In the genomic region with DNA sequence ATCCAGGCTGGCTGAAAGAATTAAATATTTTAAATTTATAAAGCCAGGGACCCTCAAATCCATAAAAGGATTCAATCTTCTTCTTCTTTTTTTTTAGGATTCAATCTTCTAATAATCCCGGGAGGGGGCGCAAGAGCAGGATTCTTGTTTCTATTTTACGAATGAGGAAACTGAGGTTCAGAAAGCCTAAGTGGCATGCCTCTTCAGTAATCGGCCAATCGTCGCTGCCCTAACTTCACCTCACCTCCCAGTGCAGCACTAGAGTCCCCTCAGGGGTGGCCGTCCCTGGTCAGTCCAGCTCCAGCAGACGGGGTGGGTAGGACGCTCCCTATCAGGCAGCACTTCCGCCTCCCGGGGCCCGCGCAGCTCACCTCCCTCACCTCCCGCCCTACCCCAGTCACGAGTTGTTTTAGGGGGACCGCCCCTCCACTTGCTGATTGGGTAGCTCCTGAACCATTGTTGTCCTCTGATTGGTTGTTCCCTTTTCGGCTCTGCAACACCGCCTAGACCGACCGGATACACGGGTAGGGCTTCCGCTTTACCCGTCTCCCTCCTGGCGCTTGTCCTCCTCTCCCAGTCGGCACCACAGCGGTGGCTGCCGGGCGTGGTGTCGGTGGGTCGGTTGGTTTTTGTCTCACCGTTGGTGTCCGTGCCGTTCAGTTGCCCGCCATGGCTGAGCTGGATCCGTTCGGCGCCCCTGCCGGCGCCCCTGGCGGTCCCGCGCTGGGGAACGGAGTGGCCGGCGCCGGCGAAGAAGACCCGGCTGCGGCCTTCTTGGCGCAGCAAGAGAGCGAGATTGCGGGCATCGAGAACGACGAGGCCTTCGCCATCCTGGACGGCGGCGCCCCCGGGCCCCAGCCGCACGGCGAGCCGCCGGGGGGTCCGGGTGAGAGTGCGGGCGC, we compare ENCODE assay signal across 8 cellular contexts. TPM values are rescaled to one million over a fixed set of nuclear protein-coding genes. Genes with fewer than 3 reads are reported as not detected.
DNase-seq lines count a peak whose midpoint lies in the region; TF ChIP-seq lines count a peak whose summit lies in the region.

Gene CLTA, plus strand, starts transcription at position 534 of the 902 bp plus-strand sequence. Its CDS starts 136 bp downstream, at position 670.

- peak within 1 kb of the TSS; percentile 88 to 94 (median 90) for H3K4me3 Mint-ChIP-seq in nephron
- peak within 1 kb of the TSS; percentile 92 for H3K4me3 Mint-ChIP-seq in stimulated activated naive CD8-positive, alpha-beta T cell treated with anti-CD3 and anti-CD28 coated beads, Interleukin-15, Interleukin-2, amounts not matched to agents 100 ng/mL and 50 ng/mL, for 24 hours

- H3K27ac Mint-ChIP-seq in nephron, result peak within 1 kb of the TSS; percentile 64 to 97 (median 93)
- H3K27ac Mint-ChIP-seq in stimulated activated naive CD8-positive, alpha-beta T cell treated with anti-CD3 and anti-CD28 coated beads, Interleukin-15, Interleukin-2, amounts not matched to agents 100 ng/mL and 50 ng/mL, for 24 hours, result peak within 1 kb of the TSS; percentile 84

- DNase-seq in GDM1 (lab: John Stamatoyannopoulos, UW) (peak; percentile 97), HAP-1 (ENCODE audit: low spot score in 2 of 2) (peak; percentile 99 to 100), MG63 (peak; percentile 100), SHP77 treated with DMSO at 0.1 percent for 48 hours (lab: John Stamatoyannopoulos, UW) (peak; percentile 80), fibroblast of the aortic adventitia (ENCODE audit: low read depth) (peak; percentile 99)
- peak; percentile 98 for DNase-seq in activated effector memory CD4-positive, alpha-beta T cell treated with anti-CD3 and anti-CD28 coated beads, Interleukin-2, amount 50 U/mL, for 16 hours

- H3K36me3 Mint-ChIP-seq in nephron (ENCODE audit: low read depth), result peaks cover 19% of the 10 kb centered on the region
- H3K36me3 Mint-ChIP-seq in stimulated activated naive CD8-positive, alpha-beta T cell treated with anti-CD3 and anti-CD28 coated beads, Interleukin-15, Interleukin-2, amounts not matched to agents 100 ng/mL and 50 ng/mL, for 24 hours (ENCODE audit: low read depth), result peaks cover 16% of the 10 kb centered on the region

- H3K9me3 ChIP-seq in HAP-1 (no peaks in the 10 kb centered on the region), MG63 (no peaks in the 10 kb centered on the region)

- H3K27me3 ChIP-seq in HAP-1 (ENCODE audit: low read depth), result no peaks in the 10 kb centered on the region
- no peaks in the 10 kb centered on the region for H3K27me3 ChIP-seq in MG63

- no peaks in the 10 kb centered on the region for H3K27me3 Mint-ChIP-seq in nephron (ENCODE audit: low read depth)
- H3K27me3 Mint-ChIP-seq in stimulated activated naive CD8-positive, alpha-beta T cell treated with anti-CD3 and anti-CD28 coated beads, Interleukin-15, Interleukin-2, amounts not matched to agents 100 ng/mL and 50 ng/mL, for 24 hours, result no peaks in the 10 kb centered on the region

- H3K4me1 Mint-ChIP-seq in nephron, result peaks cover 42% of the 10 kb centered on the region
- peaks cover 47% of the 10 kb centered on the region for H3K4me1 Mint-ChIP-seq in stimulated activated naive CD8-positive, alpha-beta T cell treated with anti-CD3 and anti-CD28 coated beads, Interleukin-15, Interleukin-2, amounts not matched to agents 100 ng/mL and 50 ng/mL, for 24 hours (ENCODE audit: low read depth)

- H3K4me3 ChIP-seq in HAP-1 (peak within 1 kb of the TSS; percentile 97), MG63 (peak within 1 kb of the TSS; percentile 97), fibroblast of the aortic adventitia (ENCODE audit: low read depth, low read length) (peak within 1 kb of the TSS; percentile 92)

- TF ChIP-seq CTCF in fibroblast of the aortic adventitia (IDR thresholded peaks at IDR 0.05; ENCODE audit: insufficient read depth, low read length), result peak; percentile 62
- peak; percentile 46 to 54 (median 52) for TF ChIP-seq CTCF in nephron (IDR thresholded peaks at IDR 0.05; ENCODE audit: unreplicated experiment in 3 of 3)

- H3K36me3 ChIP-seq in HAP-1 (replicated peaks) (peaks cover 15% of the 10 kb centered on the region), MG63 (peaks cover 49% of the 10 kb centered on the region)

- H3K9me3 Mint-ChIP-seq in nephron, result no peaks in the 10 kb centered on the region
- H3K9me3 Mint-ChIP-seq in stimulated activated naive CD8-positive, alpha-beta T cell treated with anti-CD3 and anti-CD28 coated beads, Interleukin-15, Interleukin-2, amounts not matched to agents 100 ng/mL and 50 ng/mL, for 24 hours, result no peaks in the 10 kb centered on the region

- in situ Hi-C loops in HAP-1 (cut with MboI; ENCODE audit: low sequenced_read_pairs), result no loop called here

- H3K4me1 ChIP-seq in HAP-1, result peaks cover 6% of the 10 kb centered on the region

RNA-seq across cellular contexts. Expression of gene CLTA, which starts in this region (rescaled TPM):
- 1,843 and 1,874 TPM in 2 replicates for total RNA-seq in MG63 (2014; rRNA removed; shearing (Covaris generic); ENCODE audit: low replicate concordance)
- total RNA-seq in fibroblast of the aortic adventitia (ENCODE audit: low replicate concordance), result 239 and 451 TPM in 2 replicates

Comparison
In these comparisons a context has a peak if more than half of its experiments do, and no peak if none do; other contexts are left out.
1. Peak in every context shown above with its lines: DNase-seq and H3K4me3 ChIP-seq.